ENCODE assay signal across 2 cellular contexts in the genomic region with DNA sequence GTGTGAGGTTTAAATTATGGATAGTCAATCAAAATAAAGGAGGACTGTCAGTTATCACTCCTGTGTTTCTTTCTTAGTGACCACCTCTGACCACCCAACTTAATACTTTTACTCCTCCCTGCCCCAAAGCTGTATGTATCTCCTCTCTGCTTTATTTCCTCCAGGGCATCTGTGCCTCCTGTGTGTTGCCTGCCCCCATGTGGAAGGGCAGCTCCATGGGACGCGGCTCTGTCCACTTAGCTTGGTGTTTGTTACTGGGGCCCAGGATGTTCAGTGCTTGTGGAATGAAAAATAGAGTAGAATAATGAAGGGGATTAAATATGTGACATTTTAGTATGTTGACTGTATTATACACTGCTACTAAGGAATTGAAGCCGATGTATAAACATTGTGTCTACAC.
TF ChIP-seq lines count a peak whose summit lies in the region.

No MANE protein-coding gene starts in this region.

TF ChIP-seq in WTC11, 78 proteins besides CTCF, POLR2A, EP300 and RAD21 (continued from another document):
- TF ChIP-seq, protein P1, sequence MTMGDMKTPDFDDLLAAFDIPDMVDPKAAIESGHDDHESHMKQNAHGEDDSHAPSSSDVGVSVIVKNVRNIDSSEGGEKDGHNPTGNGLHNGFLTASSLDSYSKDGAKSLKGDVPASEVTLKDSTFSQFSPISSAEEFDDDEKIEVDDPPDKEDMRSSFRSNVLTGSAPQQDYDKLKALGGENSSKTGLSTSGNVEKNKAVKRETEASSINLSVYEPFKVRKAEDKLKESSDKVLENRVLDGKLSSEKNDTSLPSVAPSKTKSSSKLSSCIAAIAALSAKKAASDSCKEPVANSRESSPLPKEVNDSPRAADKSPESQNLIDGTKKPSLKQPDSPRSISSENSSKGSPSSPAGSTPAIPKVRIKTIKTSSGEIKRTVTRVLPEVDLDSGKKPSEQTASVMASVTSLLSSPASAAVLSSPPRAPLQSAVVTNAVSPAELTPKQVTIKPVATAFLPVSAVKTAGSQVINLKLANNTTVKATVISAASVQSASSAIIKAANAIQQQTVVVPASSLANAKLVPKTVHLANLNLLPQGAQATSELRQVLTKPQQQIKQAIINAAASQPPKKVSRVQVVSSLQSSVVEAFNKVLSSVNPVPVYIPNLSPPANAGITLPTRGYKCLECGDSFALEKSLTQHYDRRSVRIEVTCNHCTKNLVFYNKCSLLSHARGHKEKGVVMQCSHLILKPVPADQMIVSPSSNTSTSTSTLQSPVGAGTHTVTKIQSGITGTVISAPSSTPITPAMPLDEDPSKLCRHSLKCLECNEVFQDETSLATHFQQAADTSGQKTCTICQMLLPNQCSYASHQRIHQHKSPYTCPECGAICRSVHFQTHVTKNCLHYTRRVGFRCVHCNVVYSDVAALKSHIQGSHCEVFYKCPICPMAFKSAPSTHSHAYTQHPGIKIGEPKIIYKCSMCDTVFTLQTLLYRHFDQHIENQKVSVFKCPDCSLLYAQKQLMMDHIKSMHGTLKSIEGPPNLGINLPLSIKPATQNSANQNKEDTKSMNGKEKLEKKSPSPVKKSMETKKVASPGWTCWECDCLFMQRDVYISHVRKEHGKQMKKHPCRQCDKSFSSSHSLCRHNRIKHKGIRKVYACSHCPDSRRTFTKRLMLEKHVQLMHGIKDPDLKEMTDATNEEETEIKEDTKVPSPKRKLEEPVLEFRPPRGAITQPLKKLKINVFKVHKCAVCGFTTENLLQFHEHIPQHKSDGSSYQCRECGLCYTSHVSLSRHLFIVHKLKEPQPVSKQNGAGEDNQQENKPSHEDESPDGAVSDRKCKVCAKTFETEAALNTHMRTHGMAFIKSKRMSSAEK (CRISPR knock-in tag; IDR thresholded peaks at IDR 0.05; ENCODE audit: borderline replicate concordance): no peak
- no peak for TF ChIP-seq RELA (CRISPR knock-in tag; IDR thresholded peaks at IDR 0.05; ENCODE audit: borderline replicate concordance)
- TF ChIP-seq, protein P2, sequence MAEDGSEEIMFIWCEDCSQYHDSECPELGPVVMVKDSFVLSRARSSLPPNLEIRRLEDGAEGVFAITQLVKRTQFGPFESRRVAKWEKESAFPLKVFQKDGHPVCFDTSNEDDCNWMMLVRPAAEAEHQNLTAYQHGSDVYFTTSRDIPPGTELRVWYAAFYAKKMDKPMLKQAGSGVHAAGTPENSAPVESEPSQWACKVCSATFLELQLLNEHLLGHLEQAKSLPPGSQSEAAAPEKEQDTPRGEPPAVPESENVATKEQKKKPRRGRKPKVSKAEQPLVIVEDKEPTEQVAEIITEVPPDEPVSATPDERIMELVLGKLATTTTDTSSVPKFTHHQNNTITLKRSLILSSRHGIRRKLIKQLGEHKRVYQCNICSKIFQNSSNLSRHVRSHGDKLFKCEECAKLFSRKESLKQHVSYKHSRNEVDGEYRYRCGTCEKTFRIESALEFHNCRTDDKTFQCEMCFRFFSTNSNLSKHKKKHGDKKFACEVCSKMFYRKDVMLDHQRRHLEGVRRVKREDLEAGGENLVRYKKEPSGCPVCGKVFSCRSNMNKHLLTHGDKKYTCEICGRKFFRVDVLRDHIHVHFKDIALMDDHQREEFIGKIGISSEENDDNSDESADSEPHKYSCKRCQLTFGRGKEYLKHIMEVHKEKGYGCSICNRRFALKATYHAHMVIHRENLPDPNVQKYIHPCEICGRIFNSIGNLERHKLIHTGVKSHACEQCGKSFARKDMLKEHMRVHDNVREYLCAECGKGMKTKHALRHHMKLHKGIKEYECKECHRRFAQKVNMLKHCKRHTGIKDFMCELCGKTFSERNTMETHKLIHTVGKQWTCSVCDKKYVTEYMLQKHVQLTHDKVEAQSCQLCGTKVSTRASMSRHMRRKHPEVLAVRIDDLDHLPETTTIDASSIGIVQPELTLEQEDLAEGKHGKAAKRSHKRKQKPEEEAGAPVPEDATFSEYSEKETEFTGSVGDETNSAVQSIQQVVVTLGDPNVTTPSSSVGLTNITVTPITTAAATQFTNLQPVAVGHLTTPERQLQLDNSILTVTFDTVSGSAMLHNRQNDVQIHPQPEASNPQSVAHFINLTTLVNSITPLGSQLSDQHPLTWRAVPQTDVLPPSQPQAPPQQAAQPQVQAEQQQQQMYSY (CRISPR knock-in tag; IDR thresholded peaks at IDR 0.05): no peak
- no peak for TF ChIP-seq ESRRA (CRISPR knock-in tag; IDR thresholded peaks at IDR 0.05; ENCODE audit: borderline replicate concordance)
- TF ChIP-seq, protein P3, sequence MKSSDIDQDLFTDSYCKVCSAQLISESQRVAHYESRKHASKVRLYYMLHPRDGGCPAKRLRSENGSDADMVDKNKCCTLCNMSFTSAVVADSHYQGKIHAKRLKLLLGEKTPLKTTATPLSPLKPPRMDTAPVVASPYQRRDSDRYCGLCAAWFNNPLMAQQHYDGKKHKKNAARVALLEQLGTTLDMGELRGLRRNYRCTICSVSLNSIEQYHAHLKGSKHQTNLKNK (CRISPR knock-in tag; IDR thresholded peaks at IDR 0.05): no peak

TF ChIP-seq in liver, 16 proteins besides CTCF, POLR2A, EP300 and RAD21 (continued from another document):
- TF ChIP-seq, protein P4, sequence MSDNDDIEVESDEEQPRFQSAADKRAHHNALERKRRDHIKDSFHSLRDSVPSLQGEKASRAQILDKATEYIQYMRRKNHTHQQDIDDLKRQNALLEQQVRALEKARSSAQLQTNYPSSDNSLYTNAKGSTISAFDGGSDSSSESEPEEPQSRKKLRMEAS (IDR thresholded peaks at IDR 0.05): no peak
- no peak for TF ChIP-seq TAF1 (conservative IDR thresholded peaks at IDR 0.05)
- no peak for TF ChIP-seq YY1 (IDR thresholded peaks at IDR 0.05)
- TF ChIP-seq NR2F2 (IDR thresholded peaks at IDR 0.05): no peak
- TF ChIP-seq, protein P5, sequence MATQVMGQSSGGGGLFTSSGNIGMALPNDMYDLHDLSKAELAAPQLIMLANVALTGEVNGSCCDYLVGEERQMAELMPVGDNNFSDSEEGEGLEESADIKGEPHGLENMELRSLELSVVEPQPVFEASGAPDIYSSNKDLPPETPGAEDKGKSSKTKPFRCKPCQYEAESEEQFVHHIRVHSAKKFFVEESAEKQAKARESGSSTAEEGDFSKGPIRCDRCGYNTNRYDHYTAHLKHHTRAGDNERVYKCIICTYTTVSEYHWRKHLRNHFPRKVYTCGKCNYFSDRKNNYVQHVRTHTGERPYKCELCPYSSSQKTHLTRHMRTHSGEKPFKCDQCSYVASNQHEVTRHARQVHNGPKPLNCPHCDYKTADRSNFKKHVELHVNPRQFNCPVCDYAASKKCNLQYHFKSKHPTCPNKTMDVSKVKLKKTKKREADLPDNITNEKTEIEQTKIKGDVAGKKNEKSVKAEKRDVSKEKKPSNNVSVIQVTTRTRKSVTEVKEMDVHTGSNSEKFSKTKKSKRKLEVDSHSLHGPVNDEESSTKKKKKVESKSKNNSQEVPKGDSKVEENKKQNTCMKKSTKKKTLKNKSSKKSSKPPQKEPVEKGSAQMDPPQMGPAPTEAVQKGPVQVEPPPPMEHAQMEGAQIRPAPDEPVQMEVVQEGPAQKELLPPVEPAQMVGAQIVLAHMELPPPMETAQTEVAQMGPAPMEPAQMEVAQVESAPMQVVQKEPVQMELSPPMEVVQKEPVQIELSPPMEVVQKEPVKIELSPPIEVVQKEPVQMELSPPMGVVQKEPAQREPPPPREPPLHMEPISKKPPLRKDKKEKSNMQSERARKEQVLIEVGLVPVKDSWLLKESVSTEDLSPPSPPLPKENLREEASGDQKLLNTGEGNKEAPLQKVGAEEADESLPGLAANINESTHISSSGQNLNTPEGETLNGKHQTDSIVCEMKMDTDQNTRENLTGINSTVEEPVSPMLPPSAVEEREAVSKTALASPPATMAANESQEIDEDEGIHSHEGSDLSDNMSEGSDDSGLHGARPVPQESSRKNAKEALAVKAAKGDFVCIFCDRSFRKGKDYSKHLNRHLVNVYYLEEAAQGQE (IDR thresholded peaks at IDR 0.05): no peak
- no peak for TF ChIP-seq JUND (IDR thresholded peaks at IDR 0.05)
